16 cellular contexts compared by ENCODE assay signal in genomic region chrX:43627669-43628068, GRCh38. TPM values are rescaled to one million over a fixed set of nuclear protein-coding genes. Genes with fewer than 3 reads are reported as not detected.
DNase-seq lines count a peak whose midpoint lies in the region; ATAC-seq lines count a peak whose summit lies in the region.
"Had no signal": no experiment of that assay in that cellular context is flagged by ENCODE, and none has a peak within 500 bp of the region (broad histone marks: within the 10 kb centered on the region; RNA-seq: fewer than 3 reads in every experiment).

No MANE protein-coding gene starts in this region.

- H3K9me3 Mint-ChIP-seq in activated CD4-positive, alpha-beta T cell treated with anti-CD3 and anti-CD28 coated beads for 36 hours (ENCODE audit: low read depth) = no peaks in the 10 kb centered on the region
- H3K9me3 Mint-ChIP-seq in activated T-cell treated with anti-CD3 and anti-CD28 coated beads, Interleukin-2, amount 50 U/mL, for 72 hours = no peaks in the 10 kb centered on the region
- no peaks in the 10 kb centered on the region for H3K9me3 Mint-ChIP-seq in activated T-cell treated with anti-CD3 and anti-CD28 coated beads, Interleukin-2, amount 50 U/mL, for 4 hours
- no peaks in the 10 kb centered on the region for H3K9me3 Mint-ChIP-seq in stimulated activated naive B cell treated with anti-CD40 and anti-IgM and Interleukin-4, amounts not matched to agents 10 μg/mL and 1 μg/mL and 100 μg/mL, for 72 hours
- H3K9me3 Mint-ChIP-seq: CD8-positive, alpha-beta T cell had no signal

- H3K27me3 Mint-ChIP-seq in activated CD4-positive, alpha-beta T cell treated with anti-CD3 and anti-CD28 coated beads for 36 hours = peaks cover 2% of the 10 kb centered on the region
- peaks cover 31% of the 10 kb centered on the region for H3K27me3 Mint-ChIP-seq in activated T-cell treated with anti-CD3 and anti-CD28 coated beads, Interleukin-2, amount 50 U/mL, for 72 hours (ENCODE audit: low read depth)
- peaks cover 3% of the 10 kb centered on the region for H3K27me3 Mint-ChIP-seq in activated T-cell treated with anti-CD3 and anti-CD28 coated beads, Interleukin-2, amount 50 U/mL, for 4 hours (ENCODE audit: low read depth)
- H3K27me3 Mint-ChIP-seq in stimulated activated naive B cell treated with anti-CD40 and anti-IgM and Interleukin-4, amounts not matched to agents 10 μg/mL and 1 μg/mL and 100 μg/mL, for 72 hours = peaks cover 4 to 17% of the 10 kb centered on the region in 2 donors

- H3K4me1 Mint-ChIP-seq in activated CD4-positive, alpha-beta T cell treated with anti-CD3 and anti-CD28 coated beads for 36 hours = peaks cover 3% of the 10 kb centered on the region
- peaks cover 24% of the 10 kb centered on the region for H3K4me1 Mint-ChIP-seq in activated T-cell treated with anti-CD3 and anti-CD28 coated beads, Interleukin-2, amount 50 U/mL, for 72 hours (ENCODE audit: low read depth)
- no peaks in the 10 kb centered on the region for H3K4me1 Mint-ChIP-seq in activated T-cell treated with anti-CD3 and anti-CD28 coated beads, Interleukin-2, amount 50 U/mL, for 4 hours (ENCODE audit: low read depth)
- H3K4me1 Mint-ChIP-seq in stimulated activated naive B cell treated with anti-CD40 and anti-IgM and Interleukin-4, amounts not matched to agents 10 μg/mL and 1 μg/mL and 100 μg/mL, for 72 hours = peaks cover 5 to 8% of the 10 kb centered on the region in 2 donors
- H3K4me1 Mint-ChIP-seq: CD14-positive monocyte had no signal

- H3K36me3 Mint-ChIP-seq in activated CD4-positive, alpha-beta T cell treated with anti-CD3 and anti-CD28 coated beads for 36 hours (ENCODE audit: low read depth) = peaks cover 1% of the 10 kb centered on the region
- H3K36me3 Mint-ChIP-seq in activated T-cell treated with anti-CD3 and anti-CD28 coated beads, Interleukin-2, amount 50 U/mL, for 72 hours (ENCODE audit: insufficient read depth in 2 of 2) = peaks cover 2 to 3% of the 10 kb centered on the region in 2 donors
- no peaks in the 10 kb centered on the region for H3K36me3 Mint-ChIP-seq in activated T-cell treated with anti-CD3 and anti-CD28 coated beads, Interleukin-2, amount 50 U/mL, for 4 hours (ENCODE audit: insufficient read depth)
- no peaks in the 10 kb centered on the region for H3K36me3 Mint-ChIP-seq in stimulated activated naive B cell treated with anti-CD40 and anti-IgM and Interleukin-4, amounts not matched to agents 10 μg/mL and 1 μg/mL and 100 μg/mL, for 72 hours
- H3K36me3 Mint-ChIP-seq: CD14-positive monocyte; CD8-positive, alpha-beta T cell had no signal

- peak overlapping the region; percentile 31 for H3K27ac Mint-ChIP-seq in activated CD4-positive, alpha-beta T cell treated with anti-CD3 and anti-CD28 coated beads for 36 hours
- peak overlapping the region; percentile 28 for H3K27ac Mint-ChIP-seq in activated T-cell treated with anti-CD3 and anti-CD28 coated beads, Interleukin-2, amount 50 U/mL, for 72 hours
- peak overlapping the region; percentile 81 for H3K27ac Mint-ChIP-seq in stimulated activated naive B cell treated with anti-CD40 and anti-IgM and Interleukin-4, amounts not matched to agents 10 μg/mL and 1 μg/mL and 100 μg/mL, for 72 hours
- H3K27ac Mint-ChIP-seq: CD14-positive monocyte; CD8-positive, alpha-beta T cell; GM23338 had no signal

- no peak for DNase-seq in activated CD4-positive, alpha-beta T cell treated with anti-CD3 and anti-CD28 coated beads for 36 hours
- no peak for DNase-seq in activated CD4-positive, alpha-beta T cell treated with anti-CD3 and anti-CD28 coated beads for 48 hours
- DNase-seq in activated T-cell treated with anti-CD3 and anti-CD28 coated beads, Interleukin-2, amount 50 U/mL, for 72 hours = no peak
- DNase-seq in activated T-cell treated with anti-CD3 and anti-CD28 coated beads, Interleukin-2, amount 50 U/mL, for 4 hours = no peak
- DNase-seq in left colon = no peak
- no peak for DNase-seq in stimulated activated naive B cell treated with anti-CD40 and anti-IgM and Interleukin-4, amounts not matched to agents 10 μg/mL and 1 μg/mL and 100 μg/mL, for 72 hours
- no peak for DNase-seq in NAMALWA (ENCODE audit: low spot score)
- DNase-seq: 8988T; Calu3; CD8-positive, alpha-beta T cell; DMS79 treated with DMSO at 0.1 percent for 48 hours; GF-D8; HCEC 1CT had no signal

- CTCF ChIA-PET in activated CD4-positive, alpha-beta T cell treated with anti-CD3 and anti-CD28 coated beads for 36 hours (lab: Charles Lee) = no interaction called here

- no peak for ATAC-seq in activated CD4-positive, alpha-beta T cell treated with anti-CD3 and anti-CD28 coated beads for 36 hours
- peak; percentile 44 to 59 for ATAC-seq in activated T-cell treated with anti-CD3 and anti-CD28 coated beads, Interleukin-2, amount 50 U/mL, for 72 hours (replicated peaks in 1 of 2)
- ATAC-seq in activated T-cell treated with anti-CD3 and anti-CD28 coated beads, Interleukin-2, amount 50 U/mL, for 4 hours = no peak
- ATAC-seq in left colon (peak; percentile 74), HG03095 (IDR thresholded peaks at IDR 0.05; ENCODE audit: unreplicated experiment) (no peak)
- ATAC-seq in stimulated activated naive B cell treated with anti-CD40 and anti-IgM and Interleukin-4, amounts not matched to agents 10 μg/mL and 1 μg/mL and 100 μg/mL, for 72 hours (replicated peaks) = peak; percentile 16 to 52
- ATAC-seq: CD8-positive, alpha-beta T cell; GM23338 had no signal

- no peak overlapping the region for H3K4me3 Mint-ChIP-seq in activated CD4-positive, alpha-beta T cell treated with anti-CD3 and anti-CD28 coated beads for 36 hours
- H3K4me3 Mint-ChIP-seq in activated T-cell treated with anti-CD3 and anti-CD28 coated beads, Interleukin-2, amount 50 U/mL, for 72 hours = peak overlapping the region in 1 of 2 donors; percentile 50
- no peak overlapping the region for H3K4me3 Mint-ChIP-seq in activated T-cell treated with anti-CD3 and anti-CD28 coated beads, Interleukin-2, amount 50 U/mL, for 4 hours
- no peak overlapping the region for H3K4me3 Mint-ChIP-seq in stimulated activated naive B cell treated with anti-CD40 and anti-IgM and Interleukin-4, amounts not matched to agents 10 μg/mL and 1 μg/mL and 100 μg/mL, for 72 hours
- H3K4me3 Mint-ChIP-seq: CD14-positive monocyte; CD8-positive, alpha-beta T cell; GM23338 had no signal

- POLR2A ChIA-PET in activated CD4-positive, alpha-beta T cell treated with anti-CD3 and anti-CD28 coated beads for 36 hours (lab: Charles Lee) = no interaction called here

- intact Hi-C loops in activated CD4-positive, alpha-beta T cell treated with anti-CD3 and anti-CD28 coated beads for 36 hours (cut with DNase I, micrococcal nuclease) = no loop called here
- intact Hi-C loops in left colon (cut with DNase I, micrococcal nuclease) = no loop called here

RNA-seq across cellular contexts. Expression of gene MAOA, which starts 28.4 kb away (rescaled TPM):
- total RNA-seq in activated CD4-positive, alpha-beta T cell treated with anti-CD3 and anti-CD28 coated beads for 36 hours = 1 to 10 TPM; 1.5 to 2.2 TPM
- 10 to 100 TPM in 1 of 2 donors, 1 to 10 TPM in 1; 6.3 to 13.2 TPM for total RNA-seq in activated T-cell treated with anti-CD3 and anti-CD28 coated beads, Interleukin-2, amount 50 U/mL, for 72 hours
- 1 to 10 TPM; 1.2 to 5.8 (median 2.7) TPM for total RNA-seq in activated T-cell treated with anti-CD3 and anti-CD28 coated beads, Interleukin-2, amount 50 U/mL, for 4 hours
- 100 to 1,000 TPM; 381 to 497 TPM for total RNA-seq in left colon
- total RNA-seq: CD8-positive, alpha-beta T cell had no signal

Comparison
In these comparisons a context has a peak if more than half of its experiments do, and no peak if none do; other contexts are left out.
1. ATAC-seq: peak in activated T-cell treated with anti-CD3 and anti-CD28 coated beads, Interleukin-2, amount 50 U/mL, for 72 hours (2 of 2), left colon (single experiment) and stimulated activated naive B cell treated with anti-CD40 and anti-IgM and Interleukin-4, amounts not matched to agents 10 μg/mL and 1 μg/mL and 100 μg/mL, for 72 hours (2 of 2); none in activated CD4-positive, alpha-beta T cell treated with anti-CD3 and anti-CD28 coated beads for 36 hours (single experiment), activated T-cell treated with anti-CD3 and anti-CD28 coated beads, Interleukin-2, amount 50 U/mL, for 4 hours (0 of 2) and HG03095 (single experiment).
2. H3K27ac Mint-ChIP-seq: peak in every context shown above with its lines; median percentile 81 in stimulated activated naive B cell treated with anti-CD40 and anti-IgM and Interleukin-4, amounts not matched to agents 10 μg/mL and 1 μg/mL and 100 μg/mL, for 72 hours; 31 in activated CD4-positive, alpha-beta T cell treated with anti-CD3 and anti-CD28 coated beads for 36 hours; 28 in activated T-cell treated with anti-CD3 and anti-CD28 coated beads, Interleukin-2, amount 50 U/mL, for 72 hours.
3. RNA of gene MAOA, which starts 28.4 kb away (total RNA-seq): 381 to 497 TPM in left colon; 6.3 to 13.2 TPM in activated T-cell treated with anti-CD3 and anti-CD28 coated beads, Interleukin-2, amount 50 U/mL, for 72 hours, 1.2 to 5.8 TPM in activated T-cell treated with anti-CD3 and anti-CD28 coated beads, Interleukin-2, amount 50 U/mL, for 4 hours and 1.5 to 2.2 TPM in activated CD4-positive, alpha-beta T cell treated with anti-CD3 and anti-CD28 coated beads for 36 hours; every median in the first group is over 10 times any median in the second.